ENCODE assay signal across 16 cellular contexts in the genomic region with DNA sequence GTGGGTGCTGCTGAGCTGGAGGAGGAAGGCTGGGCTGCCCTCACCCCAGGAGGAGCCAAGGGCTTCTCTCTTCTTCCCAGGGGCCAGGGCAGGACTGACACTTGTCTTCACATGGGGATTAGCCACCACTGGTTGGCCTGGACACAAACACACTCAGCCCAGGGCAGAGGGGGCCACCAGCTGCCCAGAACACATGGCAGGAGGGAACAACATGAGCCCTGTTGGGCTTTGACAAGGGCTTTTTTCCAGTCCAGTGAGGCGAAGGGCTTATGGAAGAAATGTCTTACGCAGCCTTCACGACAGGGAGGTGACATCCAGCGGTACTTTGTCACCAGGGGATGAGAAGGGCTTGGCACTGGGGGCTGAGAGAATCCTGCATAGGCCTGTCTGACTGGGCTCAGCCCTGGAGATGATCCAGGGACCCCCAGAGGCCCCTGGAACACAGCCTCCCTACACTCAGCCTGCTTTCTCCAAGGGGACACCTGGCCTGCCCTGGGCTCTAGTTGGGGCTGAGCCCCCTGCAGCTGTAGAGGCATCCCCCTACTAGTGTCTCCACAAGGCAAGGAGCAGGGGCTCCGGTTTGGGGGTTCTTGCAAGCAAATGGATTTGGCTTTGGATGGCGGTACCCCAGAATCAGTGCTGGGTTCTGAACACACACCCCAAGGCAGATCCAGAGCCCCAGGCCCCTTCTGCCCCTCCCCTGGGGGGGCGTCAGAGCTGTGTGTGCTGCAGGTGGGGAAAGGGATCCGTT. TPM values are rescaled to one million over a fixed set of nuclear protein-coding genes. Genes with fewer than 3 reads are reported as not detected.
DNase-seq lines count a peak whose midpoint lies in the region; ATAC-seq and TF ChIP-seq lines count a peak whose summit lies in the region.
"Had no signal": no experiment of that assay in that cellular context is flagged by ENCODE, and none has a peak within 500 bp of the region (broad histone marks: within the 10 kb centered on the region; RNA-seq: fewer than 3 reads in every experiment).

No MANE protein-coding gene starts in this region.

- H3K4me1 ChIP-seq in neuronal stem cell (ENCODE audit: control insufficient read depth in 2 of 2, insufficient read depth in 1 of 2, low read depth in 1 of 2, low read length in 2 of 2): no peaks in the 10 kb centered on the region
- H3K4me1 ChIP-seq: A549 had no signal

- H3K27me3 ChIP-seq in neuronal stem cell (ENCODE audit: control insufficient read depth in 3 of 3, insufficient read depth in 3 of 3, low read depth in 1 of 3, low read length in 3 of 3): no peaks in the 10 kb centered on the region

- no peaks in the 10 kb centered on the region for H3K27me3 Mint-ChIP-seq in activated naive CD8-positive, alpha-beta T cell treated with anti-CD3 and anti-CD28 coated beads, Interleukin-2, amount 10 ng/mL, durations not matched to agents 7 days and 5 days
- no peaks in the 10 kb centered on the region for H3K27me3 Mint-ChIP-seq in activated naive CD8-positive, alpha-beta T cell treated with anti-CD3 and anti-CD28 coated beads, Interleukin-2, amount 50 U/mL, for 24 hours
- no peaks in the 10 kb centered on the region for H3K27me3 Mint-ChIP-seq in chondrocyte (ENCODE audit: low read depth)

- H3K4me3 ChIP-seq in neuronal stem cell (ENCODE audit: low read length in 2 of 2): no peak overlapping the region
- H3K4me3 ChIP-seq: A549 had no signal

- H3K18ac ChIP-seq in neuronal stem cell (ENCODE audit: low read length): no peak overlapping the region

- TF ChIP-seq CTCF in chondrocyte (IDR thresholded peaks at IDR 0.05): no peak

- H2BK120ac ChIP-seq in neuronal stem cell (ENCODE audit: low read depth, low read length): no peak overlapping the region

- no peaks in the 10 kb centered on the region for H3K4me1 Mint-ChIP-seq in activated naive CD8-positive, alpha-beta T cell treated with anti-CD3 and anti-CD28 coated beads, Interleukin-2, amount 10 ng/mL, durations not matched to agents 7 days and 5 days
- no peaks in the 10 kb centered on the region for H3K4me1 Mint-ChIP-seq in activated naive CD8-positive, alpha-beta T cell treated with anti-CD3 and anti-CD28 coated beads, Interleukin-2, amount 50 U/mL, for 24 hours
- H3K4me1 Mint-ChIP-seq in chondrocyte (ENCODE audit: low read depth): no peaks in the 10 kb centered on the region
- H3K4me1 Mint-ChIP-seq: IgD-negative memory B cell had no signal

- ATAC-seq in activated naive CD8-positive, alpha-beta T cell treated with anti-CD3 and anti-CD28 coated beads, Interleukin-2, amount 10 ng/mL, durations not matched to agents 7 days and 5 days (ENCODE audit: low read depth): no peak
- ATAC-seq in activated naive CD8-positive, alpha-beta T cell treated with anti-CD3 and anti-CD28 coated beads, Interleukin-2, amount 50 U/mL, for 24 hours: no peak
- ATAC-seq in GM18517 (IDR thresholded peaks at IDR 0.05; ENCODE audit: unreplicated experiment) (no peak), GM21390 (IDR thresholded peaks at IDR 0.05; ENCODE audit: unreplicated experiment) (no peak)
- ATAC-seq: A549 had no signal

- no peak overlapping the region for H2BK5ac ChIP-seq in neuronal stem cell (ENCODE audit: low read length)

- H3K4me3 Mint-ChIP-seq in activated naive CD8-positive, alpha-beta T cell treated with anti-CD3 and anti-CD28 coated beads, Interleukin-2, amount 10 ng/mL, durations not matched to agents 7 days and 5 days: no peak overlapping the region
- H3K4me3 Mint-ChIP-seq in activated naive CD8-positive, alpha-beta T cell treated with anti-CD3 and anti-CD28 coated beads, Interleukin-2, amount 50 U/mL, for 24 hours: no peak overlapping the region
- H3K4me3 Mint-ChIP-seq in chondrocyte (ENCODE audit: unreplicated experiment): no peak overlapping the region

- POLR2A ChIA-PET in activated naive CD8-positive, alpha-beta T cell treated with anti-CD3 and anti-CD28 coated beads, Interleukin-2, amount 10 ng/mL, durations not matched to agents 7 days and 5 days (lab: Charles Lee): no interaction called here

- H3K14ac ChIP-seq in neuronal stem cell (ENCODE audit: low read length): no peak overlapping the region

- H2AK5ac ChIP-seq in neuronal stem cell (ENCODE audit: low read depth, low read length): peak overlapping the region; percentile 63

- no peaks in the 10 kb centered on the region for H3K36me3 Mint-ChIP-seq in activated naive CD8-positive, alpha-beta T cell treated with anti-CD3 and anti-CD28 coated beads, Interleukin-2, amount 10 ng/mL, durations not matched to agents 7 days and 5 days
- no peaks in the 10 kb centered on the region for H3K36me3 Mint-ChIP-seq in activated naive CD8-positive, alpha-beta T cell treated with anti-CD3 and anti-CD28 coated beads, Interleukin-2, amount 50 U/mL, for 24 hours (ENCODE audit: low read depth)
- H3K36me3 Mint-ChIP-seq in chondrocyte (ENCODE audit: low read depth): peaks cover 4% of the 10 kb centered on the region

- H3K4ac ChIP-seq in neuronal stem cell (ENCODE audit: low read length): no peak overlapping the region

- no peak overlapping the region for H3K23ac ChIP-seq in neuronal stem cell (ENCODE audit: low read depth, low read length, poor library complexity)

- H3K9me3 ChIP-seq in neuronal stem cell (replicated peaks in 1 of 2; ENCODE audit: control insufficient read depth in 2 of 2, insufficient read depth in 1 of 2, low read depth in 1 of 2, low read length in 2 of 2): no peaks in the 10 kb centered on the region
- H3K9me3 ChIP-seq: A549 had no signal

- DNase-seq in activated naive CD8-positive, alpha-beta T cell treated with anti-CD3 and anti-CD28 coated beads, Interleukin-2, amount 10 ng/mL, durations not matched to agents 7 days and 5 days: peak; percentile 22
- DNase-seq in activated naive CD8-positive, alpha-beta T cell treated with anti-CD3 and anti-CD28 coated beads, Interleukin-2, amount 50 U/mL, for 24 hours: no peak
- DNase-seq in chondrocyte (ENCODE audit: low spot score): peak; percentile 74
- no peak for DNase-seq in neuronal stem cell (ENCODE audit: low spot score)
- DNase-seq in substantia nigra (lab: John Stamatoyannopoulos, UW): peak in 29 of 49 donors; percentile 8 to 53 (median 35)
- no peak for DNase-seq in DMS53 treated with DMSO at 0.1 percent for 48 hours (lab: John Stamatoyannopoulos, UW; ENCODE audit: unreplicated experiment)
- DNase-seq: COR-L47, NCI-H1417 treated with DMSO at 0.1 percent for 48 hours, NCI-H1930, NCI-H446, NCI-H69 had no signal

- peak overlapping the region; percentile 72 for H4K8ac ChIP-seq in neuronal stem cell (ENCODE audit: low read depth, low read length)

- H3K9ac ChIP-seq in neuronal stem cell (ENCODE audit: low read depth, low read length, poor library complexity): no peak overlapping the region

- no peak overlapping the region for H3K27ac Mint-ChIP-seq in activated naive CD8-positive, alpha-beta T cell treated with anti-CD3 and anti-CD28 coated beads, Interleukin-2, amount 10 ng/mL, durations not matched to agents 7 days and 5 days
- H3K27ac Mint-ChIP-seq in activated naive CD8-positive, alpha-beta T cell treated with anti-CD3 and anti-CD28 coated beads, Interleukin-2, amount 50 U/mL, for 24 hours: no peak overlapping the region
- H3K27ac Mint-ChIP-seq in chondrocyte (ENCODE audit: unreplicated experiment): no peak overlapping the region
- H3K27ac Mint-ChIP-seq: IgD-negative memory B cell had no signal

- WGBS in neuronal stem cell (ENCODE audit: extremely low coverage in 2 of 2, insufficient read length in 2 of 2, insufficient replicate concordance in 1 of 2), 2 donors: no CpG with 5 or more reads among the region's 8 CpGs

- no peak overlapping the region for H2BK12ac ChIP-seq in neuronal stem cell (ENCODE audit: low read length)

- peaks cover 0 to 6% of the 10 kb centered on the region in 2 donors for H3K36me3 ChIP-seq in neuronal stem cell (replicated peaks in 1 of 2; ENCODE audit: control insufficient read depth in 2 of 2, insufficient read depth in 2 of 2, low read length in 2 of 2)

- no peak overlapping the region for H4K91ac ChIP-seq in neuronal stem cell (ENCODE audit: low read depth, low read length, poor library complexity)

- no peaks in the 10 kb centered on the region for H3K9me3 Mint-ChIP-seq in activated naive CD8-positive, alpha-beta T cell treated with anti-CD3 and anti-CD28 coated beads, Interleukin-2, amount 10 ng/mL, durations not matched to agents 7 days and 5 days
- H3K9me3 Mint-ChIP-seq in activated naive CD8-positive, alpha-beta T cell treated with anti-CD3 and anti-CD28 coated beads, Interleukin-2, amount 50 U/mL, for 24 hours: no peaks in the 10 kb centered on the region
- no peaks in the 10 kb centered on the region for H3K9me3 Mint-ChIP-seq in chondrocyte (ENCODE audit: low read depth)
- H3K9me3 Mint-ChIP-seq: IgD-negative memory B cell had no signal

- H3K4me2 ChIP-seq in neuronal stem cell (ENCODE audit: insufficient read depth, low read length, poor library complexity, severe bottlenecking): no peak overlapping the region
- H3K4me2 ChIP-seq: A549 had no signal

- H3K79me1 ChIP-seq in neuronal stem cell (ENCODE audit: low read depth, low read length): no peaks in the 10 kb centered on the region

- H2BK15ac ChIP-seq in neuronal stem cell (ENCODE audit: low read length): no peak overlapping the region

- no peak overlapping the region for H2AFZ ChIP-seq in neuronal stem cell (ENCODE audit: low read length)

- H3K27ac ChIP-seq in neuronal stem cell (replicated peaks; ENCODE audit: low read length) (no peak overlapping the region), substantia nigra (ENCODE audit: low read depth, low read length, poor library complexity, severe bottlenecking) (no peak overlapping the region)
- H3K27ac ChIP-seq: A549, RWPE1 had no signal

RNA-seq across cellular contexts. Expression of gene ARL6IP4, which starts 18.9 kb away (rescaled TPM):
- total RNA-seq in activated naive CD8-positive, alpha-beta T cell treated with anti-CD3 and anti-CD28 coated beads, Interleukin-2, amount 10 ng/mL, durations not matched to agents 7 days and 5 days: 100 to 1,000 TPM; 204 to 211 TPM
- total RNA-seq in chondrocyte: 145 to 165 TPM (median 146 TPM) in 3 replicates
- polyA plus RNA-seq in neuronal stem cell (2013, experiment 1 of 2): 134 TPM
- polyA plus RNA-seq in neuronal stem cell (2013, experiment 2 of 2): 128 TPM

RNA-seq across cellular contexts. Expression of gene OGFOD2, which starts 24.3 kb away (rescaled TPM):
- 10 to 100 TPM; 33.8 to 35.5 TPM for total RNA-seq in activated naive CD8-positive, alpha-beta T cell treated with anti-CD3 and anti-CD28 coated beads, Interleukin-2, amount 10 ng/mL, durations not matched to agents 7 days and 5 days
- 12.0 to 13.7 TPM (median 13.5 TPM) in 3 replicates for total RNA-seq in chondrocyte
- 6.9 TPM for polyA plus RNA-seq in neuronal stem cell (2013, experiment 1 of 2)
- 5.5 TPM for polyA plus RNA-seq in neuronal stem cell (2013, experiment 2 of 2)

RNA-seq across cellular contexts. Expression of gene ABCB9, which starts 33.1 kb away (rescaled TPM):
- total RNA-seq in activated naive CD8-positive, alpha-beta T cell treated with anti-CD3 and anti-CD28 coated beads, Interleukin-2, amount 10 ng/mL, durations not matched to agents 7 days and 5 days: 1 to 10 TPM; 7.0 to 9.2 TPM
- total RNA-seq in chondrocyte: 12.9 to 21.6 TPM (median 14.2 TPM) in 3 replicates
- 2.0 TPM for polyA plus RNA-seq in neuronal stem cell (2013, experiment 1 of 2)
- polyA plus RNA-seq in neuronal stem cell (2013, experiment 2 of 2): 1.5 TPM

Comparison
In these comparisons a context has a peak if more than half of its experiments do, and no peak if none do; other contexts are left out.
1. DNase-seq: peak in activated naive CD8-positive, alpha-beta T cell treated with anti-CD3 and anti-CD28 coated beads, Interleukin-2, amount 10 ng/mL, durations not matched to agents 7 days and 5 days (single experiment), chondrocyte (single experiment) and substantia nigra (29 of 49); none in activated naive CD8-positive, alpha-beta T cell treated with anti-CD3 and anti-CD28 coated beads, Interleukin-2, amount 50 U/mL, for 24 hours (single experiment), neuronal stem cell (single experiment) and DMS53 treated with DMSO at 0.1 percent for 48 hours (single experiment).